ENCODE assay signal across 24 cellular contexts in the genomic region with DNA sequence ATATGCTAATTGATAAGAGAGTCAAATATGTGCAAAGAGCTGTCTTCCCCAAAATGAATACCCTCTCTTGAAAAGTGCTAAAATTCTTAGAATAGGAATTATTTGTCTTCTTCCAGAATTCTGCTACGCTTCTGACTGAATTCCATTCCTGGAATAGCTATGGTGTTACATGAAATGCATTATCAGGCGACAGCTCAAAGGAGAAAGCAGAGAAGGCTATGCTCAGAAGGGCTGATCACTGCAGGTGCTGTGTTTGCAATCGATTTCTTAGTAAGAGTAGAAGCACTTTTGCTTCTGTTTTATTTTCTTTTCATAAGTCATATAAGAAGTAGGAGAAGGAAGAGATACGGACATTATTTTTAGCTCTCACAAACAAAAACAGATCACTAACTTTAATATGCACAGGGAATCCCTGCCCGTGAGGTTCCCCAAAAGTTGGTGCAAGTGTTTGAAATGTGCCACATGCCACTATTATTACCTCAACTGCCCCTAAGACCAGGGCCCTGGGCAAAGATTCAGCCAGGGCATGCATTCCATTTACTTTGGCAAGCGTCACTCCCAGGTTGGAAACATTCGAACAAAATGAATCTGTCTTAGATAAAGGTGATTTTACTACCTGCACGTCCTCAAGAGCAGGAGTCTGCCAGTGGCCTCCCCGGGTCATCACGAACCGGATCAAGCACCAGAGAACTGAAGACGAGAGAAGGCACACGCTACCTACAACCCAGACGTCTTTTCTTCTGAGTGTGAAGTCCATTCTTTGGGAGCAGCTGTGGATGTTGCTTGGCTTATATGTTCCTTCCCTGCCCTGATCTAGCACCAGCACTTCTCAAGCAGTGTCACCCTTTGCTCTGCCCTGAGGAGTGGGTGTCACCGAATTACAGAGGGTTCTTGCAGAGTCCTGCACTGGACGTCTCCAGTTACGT. TPM values are rescaled to one million over a fixed set of nuclear protein-coding genes. Genes with fewer than 3 reads are reported as not detected.
DNase-seq lines count a peak whose midpoint lies in the region; ATAC-seq and TF ChIP-seq lines count a peak whose summit lies in the region.
"Had no signal": no experiment of that assay in that cellular context is flagged by ENCODE, and none has a peak within 500 bp of the region (broad histone marks: within the 10 kb centered on the region; RNA-seq: fewer than 3 reads in every experiment).

No MANE protein-coding gene starts in this region.

- no peak overlapping the region for H3K14ac ChIP-seq in neuronal stem cell (ENCODE audit: low read length)

- H2BK120ac ChIP-seq in neuronal stem cell (ENCODE audit: low read depth, low read length), result no peak overlapping the region

- H2BK5ac ChIP-seq in neuronal stem cell (ENCODE audit: low read length), result no peak overlapping the region

- no peaks in the 10 kb centered on the region for H3K9me3 ChIP-seq in right atrium auricular region
- no peaks in the 10 kb centered on the region for H3K9me3 ChIP-seq in neural progenitor cell (ENCODE audit: low read depth)
- no peaks in the 10 kb centered on the region for H3K9me3 ChIP-seq in neuronal stem cell (replicated peaks in 1 of 2; ENCODE audit: control insufficient read depth in 2 of 2, insufficient read depth in 1 of 2, low read depth in 1 of 2, low read length in 2 of 2)
- H3K9me3 ChIP-seq: suprapubic skin had no signal

- WGBS in neuronal stem cell (ENCODE audit: extremely low coverage in 2 of 2, insufficient read length in 2 of 2, insufficient replicate concordance in 1 of 2), 2 donors, result no CpG with 5 or more reads among the region's 17 CpGs

- H3K27ac Mint-ChIP-seq in GM23338 (no peak overlapping the region), neural progenitor cell (peak overlapping the region; percentile 44)
- H3K27ac Mint-ChIP-seq: activated CD4-positive, alpha-beta T cell treated with anti-CD3 and anti-CD28 coated beads, Interleukin-2, amount 10 ng/mL, durations not matched to agents 24 days and 14 days; activated naive CD8-positive, alpha-beta T cell treated with anti-CD3 and anti-CD28 coated beads, Interleukin-2, amount 50 U/mL, for 24 hours; B cell; naive thymus-derived CD8-positive, alpha-beta T cell; stimulated activated naive B cell treated with anti-CD40 and anti-IgM and Interleukin-4, amounts not matched to agents 10 μg/mL and 1 μg/mL and 100 μg/mL, for 72 hours; T-helper 2 cell treated with Interferon-gamma antibody and Interleukin-4, amounts not matched to agents 5 μg/mL and 100 μg/mL, for 36 hours had no signal

- no peak overlapping the region for H3K18ac ChIP-seq in neuronal stem cell (ENCODE audit: low read length)

- H3K4me3 ChIP-seq in GM23338, result no peak overlapping the region
- H3K4me3 ChIP-seq in dorsolateral prefrontal cortex, result peak overlapping the region in 35 of 59 donors; percentile 8 to 49 (median 29)
- peak overlapping the region; percentile 23 to 36 for H3K4me3 ChIP-seq in right atrium auricular region
- no peak overlapping the region for H3K4me3 ChIP-seq in neural progenitor cell
- H3K4me3 ChIP-seq in neuronal stem cell (ENCODE audit: low read length in 2 of 2), result no peak overlapping the region
- H3K4me3 ChIP-seq: suprapubic skin had no signal

- no peak for DNase-seq in GM23338 (ENCODE audit: low spot score)
- DNase-seq in dorsolateral prefrontal cortex, result peak in 1 of 10 donors; percentile 18
- no peak for DNase-seq in right atrium auricular region (ENCODE audit: low spot score)
- DNase-seq in neural progenitor cell (ENCODE audit: low spot score), result no peak
- DNase-seq in neuronal stem cell (ENCODE audit: low spot score), result no peak
- DNase-seq in DMS114 treated with DMSO at 0.1 percent for 48 hours (lab: John Stamatoyannopoulos, UW; ENCODE audit: unreplicated experiment), result no peak
- DNase-seq: activated CD4-positive, alpha-beta T cell treated with anti-CD3 and anti-CD28 coated beads, Interleukin-2, amount 10 ng/mL, durations not matched to agents 24 days and 14 days; activated gamma-delta T cell treated with Interleukin-2 at 50 U/mL for 16 hours; activated naive CD8-positive, alpha-beta T cell treated with anti-CD3 and anti-CD28 coated beads, Interleukin-2, amount 50 U/mL, for 24 hours; activated T-cell treated with anti-CD3 and anti-CD28 coated beads, Interleukin-2, amount 50 U/mL, for 4 hours; effector CD4-positive, alpha-beta T cell; H9; naive thymus-derived CD8-positive, alpha-beta T cell; NCI-H1436; stimulated activated CD4-positive, alpha-beta T cell treated with anti-CD3 and anti-CD28 coated beads, Interleukin-15, amount 100 ng/mL, for 24 hours; stimulated activated naive B cell treated with anti-CD40 and anti-IgM and Interleukin-4, amounts not matched to agents 10 μg/mL and 1 μg/mL and 100 μg/mL, for 72 hours; WERI-Rb-1 had no signal

- H3K36me3 Mint-ChIP-seq in GM23338 (ENCODE audit: low read depth) (no peaks in the 10 kb centered on the region), neural progenitor cell (no peaks in the 10 kb centered on the region)
- H3K36me3 Mint-ChIP-seq: stimulated activated naive B cell treated with anti-CD40 and anti-IgM and Interleukin-4, amounts not matched to agents 10 μg/mL and 1 μg/mL and 100 μg/mL, for 72 hours had no signal

- H4K20me1 ChIP-seq in GM23338 (replicated peaks; ENCODE audit: insufficient read depth), result no peaks in the 10 kb centered on the region
- H4K20me1 ChIP-seq in neural progenitor cell (ENCODE audit: low read depth), result no peaks in the 10 kb centered on the region

- no peak overlapping the region for H4K8ac ChIP-seq in neuronal stem cell (ENCODE audit: low read depth, low read length)

- H3K27me3 Mint-ChIP-seq in GM23338 (ENCODE audit: insufficient read depth, low read depth, poor library complexity), result peaks cover 4% of the 10 kb centered on the region
- H3K27me3 Mint-ChIP-seq in neural progenitor cell (ENCODE audit: insufficient read depth, low read depth), result peaks cover 24% of the 10 kb centered on the region
- H3K27me3 Mint-ChIP-seq: activated naive CD8-positive, alpha-beta T cell treated with anti-CD3 and anti-CD28 coated beads, Interleukin-2, amount 50 U/mL, for 24 hours; naive thymus-derived CD8-positive, alpha-beta T cell; stimulated activated naive B cell treated with anti-CD40 and anti-IgM and Interleukin-4, amounts not matched to agents 10 μg/mL and 1 μg/mL and 100 μg/mL, for 72 hours had no signal

- no peaks in the 10 kb centered on the region for H3K79me2 ChIP-seq in GM23338 (replicated peaks; ENCODE audit: insufficient read depth)
- no peaks in the 10 kb centered on the region for H3K79me2 ChIP-seq in neural progenitor cell (ENCODE audit: low read depth)
- H3K79me2 ChIP-seq: parathyroid adenoma had no signal

- H4K91ac ChIP-seq in neuronal stem cell (ENCODE audit: low read depth, low read length, poor library complexity), result no peak overlapping the region

- H2AK5ac ChIP-seq in neuronal stem cell (ENCODE audit: low read depth, low read length), result no peak overlapping the region

- H3K9me3 Mint-ChIP-seq in GM23338, result no peaks in the 10 kb centered on the region
- H3K9me3 Mint-ChIP-seq in neural progenitor cell, result no peaks in the 10 kb centered on the region
- H3K9me3 Mint-ChIP-seq: activated CD4-positive, alpha-beta T cell treated with anti-CD3 and anti-CD28 coated beads, Interleukin-2, amount 10 ng/mL, durations not matched to agents 24 days and 14 days; activated naive CD8-positive, alpha-beta T cell treated with anti-CD3 and anti-CD28 coated beads, Interleukin-2, amount 50 U/mL, for 24 hours; activated T-cell treated with anti-CD3 and anti-CD28 coated beads, Interleukin-2, amount 50 U/mL, for 4 hours; H9; naive thymus-derived CD8-positive, alpha-beta T cell; stimulated activated naive B cell treated with anti-CD40 and anti-IgM and Interleukin-4, amounts not matched to agents 10 μg/mL and 1 μg/mL and 100 μg/mL, for 72 hours; T-helper 2 cell treated with Interferon-gamma antibody and Interleukin-4, amounts not matched to agents 5 μg/mL and 100 μg/mL, for 36 hours had no signal

- no peaks in the 10 kb centered on the region for H3F3A ChIP-seq in GM23338 (replicated peaks; ENCODE audit: low read depth)
- H3F3A ChIP-seq in neural progenitor cell (ENCODE audit: low read depth), result peaks cover 14% of the 10 kb centered on the region

- intact Hi-C loops in dorsolateral prefrontal cortex (cut with DNase I), result loop anchor here in 1 of 2 donors (10.0 kb wide), 1 partner anchor 1149 kb away; no protein-coding TSS in a partner anchor

- H3K9me2 ChIP-seq in GM23338 (ENCODE audit: insufficient read depth), result no peaks in the 10 kb centered on the region; the same call in 1 of the 2 replicates

- H3K4ac ChIP-seq in neuronal stem cell (ENCODE audit: low read length), result no peak overlapping the region

- no peaks in the 10 kb centered on the region for H3K36me3 ChIP-seq in GM23338 (ENCODE audit: insufficient read depth)
- no peaks in the 10 kb centered on the region for H3K36me3 ChIP-seq in right atrium auricular region
- H3K36me3 ChIP-seq in neural progenitor cell, result no peaks in the 10 kb centered on the region
- H3K36me3 ChIP-seq in neuronal stem cell (replicated peaks in 1 of 2; ENCODE audit: control insufficient read depth in 2 of 2, insufficient read depth in 2 of 2, low read length in 2 of 2), result no peaks in the 10 kb centered on the region
- H3K36me3 ChIP-seq: suprapubic skin, WERI-Rb-1 had no signal

- no peak overlapping the region for H2BK15ac ChIP-seq in neuronal stem cell (ENCODE audit: low read length)

- no peaks in the 10 kb centered on the region for H3K4me1 ChIP-seq in GM23338 (ENCODE audit: insufficient read depth)
- peaks cover 0 to 11% of the 10 kb centered on the region in 2 donors for H3K4me1 ChIP-seq in right atrium auricular region
- H3K4me1 ChIP-seq in neural progenitor cell, result peaks cover 28% of the 10 kb centered on the region
- peaks cover 12 to 18% of the 10 kb centered on the region in 2 donors for H3K4me1 ChIP-seq in neuronal stem cell (ENCODE audit: control insufficient read depth in 2 of 2, insufficient read depth in 1 of 2, low read depth in 1 of 2, low read length in 2 of 2)
- H3K4me1 ChIP-seq: parathyroid adenoma, suprapubic skin had no signal

- TF ChIP-seq CTCF in GM23338 (conservative IDR thresholded peaks at IDR 0.05; ENCODE audit: low read depth in 2 of 2) (no peak), dorsolateral prefrontal cortex (IDR thresholded peaks at IDR 0.05 in 54 of 56, conservative IDR thresholded peaks at IDR 0.05 in 2 of 56; ENCODE audit: low read depth in 1 of 56, partially characterized antibody in 56 of 56) (no peak), right atrium auricular region (IDR thresholded peaks at IDR 0.05) (no peak), neural progenitor cell (IDR thresholded peaks at IDR 0.05) (no peak)

- H3K9ac ChIP-seq in neural progenitor cell, result no peak overlapping the region
- H3K9ac ChIP-seq in neuronal stem cell (ENCODE audit: low read depth, low read length, poor library complexity), result no peak overlapping the region
- H3K9ac ChIP-seq: parathyroid adenoma had no signal

- no peak overlapping the region for H2BK12ac ChIP-seq in neuronal stem cell (ENCODE audit: low read length)

- ATAC-seq in GM23338 (no peak; the same call in 2 of the 3 replicates), HG03521 (IDR thresholded peaks at IDR 0.05; ENCODE audit: unreplicated experiment) (no peak), GM21447 (IDR thresholded peaks at IDR 0.05; ENCODE audit: unreplicated experiment) (no peak)
- ATAC-seq: activated naive CD8-positive, alpha-beta T cell treated with anti-CD3 and anti-CD28 coated beads, Interleukin-2, amount 50 U/mL, for 24 hours; activated T-cell treated with anti-CD3 and anti-CD28 coated beads, Interleukin-2, amount 50 U/mL, for 4 hours; naive thymus-derived CD8-positive, alpha-beta T cell; sciatic nerve; stimulated activated naive B cell treated with anti-CD40 and anti-IgM and Interleukin-4, amounts not matched to agents 10 μg/mL and 1 μg/mL and 100 μg/mL, for 72 hours had no signal

- no peaks in the 10 kb centered on the region for H3K27me3 ChIP-seq in GM23338 (ENCODE audit: insufficient read depth)
- H3K27me3 ChIP-seq in dorsolateral prefrontal cortex, result no peaks in the 10 kb centered on the region
- H3K27me3 ChIP-seq in right atrium auricular region, result no peaks in the 10 kb centered on the region
- no peaks in the 10 kb centered on the region for H3K27me3 ChIP-seq in neural progenitor cell
- no peaks in the 10 kb centered on the region for H3K27me3 ChIP-seq in neuronal stem cell (ENCODE audit: control insufficient read depth in 3 of 3, insufficient read depth in 3 of 3, low read depth in 1 of 3, low read length in 3 of 3)
- H3K27me3 ChIP-seq: suprapubic skin had no signal

- H3K4me2 ChIP-seq in GM23338 (no peak overlapping the region), neural progenitor cell (no peak overlapping the region), neuronal stem cell (ENCODE audit: insufficient read depth, low read length, poor library complexity, severe bottlenecking) (no peak overlapping the region)

- no peak overlapping the region for H3K23ac ChIP-seq in neuronal stem cell (ENCODE audit: low read depth, low read length, poor library complexity)

- peak overlapping the region; percentile 69 for H2AFZ ChIP-seq in GM23338
- H2AFZ ChIP-seq in neural progenitor cell (replicated peaks), result no peak overlapping the region
- no peak overlapping the region for H2AFZ ChIP-seq in neuronal stem cell (ENCODE audit: low read length)
- H2AFZ ChIP-seq: parathyroid adenoma had no signal

- H3K79me1 ChIP-seq in neuronal stem cell (ENCODE audit: low read depth, low read length), result no peaks in the 10 kb centered on the region

- no peak overlapping the region for H3K27ac ChIP-seq in GM23338 (ENCODE audit: low read depth)
- H3K27ac ChIP-seq in dorsolateral prefrontal cortex, result peak overlapping the region in 4 of 59 donors; percentile 12 to 89 (median 30)
- peak overlapping the region; percentile 70 to 85 for H3K27ac ChIP-seq in right atrium auricular region
- no peak overlapping the region for H3K27ac ChIP-seq in neural progenitor cell
- no peak overlapping the region for H3K27ac ChIP-seq in neuronal stem cell (replicated peaks; ENCODE audit: low read length)
- H3K27ac ChIP-seq: parathyroid adenoma, suprapubic skin, WERI-Rb-1 had no signal

- H3K4me1 Mint-ChIP-seq in GM23338, result peaks cover 17% of the 10 kb centered on the region
- H3K4me1 Mint-ChIP-seq in neural progenitor cell, result peaks cover 72% of the 10 kb centered on the region
- H3K4me1 Mint-ChIP-seq: activated CD4-positive, alpha-beta T cell treated with anti-CD3 and anti-CD28 coated beads, Interleukin-2, amount 10 ng/mL, durations not matched to agents 24 days and 14 days; B cell; naive thymus-derived CD8-positive, alpha-beta T cell; stimulated activated naive B cell treated with anti-CD40 and anti-IgM and Interleukin-4, amounts not matched to agents 10 μg/mL and 1 μg/mL and 100 μg/mL, for 72 hours had no signal

- H3K4me3 Mint-ChIP-seq in GM23338 (no peak overlapping the region), neural progenitor cell (no peak overlapping the region)
- H3K4me3 Mint-ChIP-seq: activated CD4-positive, alpha-beta T cell treated with anti-CD3 and anti-CD28 coated beads, Interleukin-2, amount 10 ng/mL, durations not matched to agents 24 days and 14 days; activated naive CD8-positive, alpha-beta T cell treated with anti-CD3 and anti-CD28 coated beads, Interleukin-2, amount 50 U/mL, for 24 hours; activated T-cell treated with anti-CD3 and anti-CD28 coated beads, Interleukin-2, amount 50 U/mL, for 4 hours; B cell; H9; naive thymus-derived CD8-positive, alpha-beta T cell; stimulated activated naive B cell treated with anti-CD40 and anti-IgM and Interleukin-4, amounts not matched to agents 10 μg/mL and 1 μg/mL and 100 μg/mL, for 72 hours; T-helper 2 cell treated with Interferon-gamma antibody and Interleukin-4, amounts not matched to agents 5 μg/mL and 100 μg/mL, for 36 hours had no signal

RNA-seq across cellular contexts. Expression of gene MYLK4, which starts 7.2 kb away (rescaled TPM):
- total RNA-seq in GM23338 (2014; rRNA removed; shearing (Covaris generic)), result 0.12 and 0.17 TPM in 2 replicates
- polyA plus RNA-seq in GM23338 (2016; fragmentation: Nextera tagmentation; extraction: Ambion mirVana), result 0.03 TPM in 2 replicates
- total RNA-seq in dorsolateral prefrontal cortex (1 to 10 TPM in 119 of 120 experiments, under 1 TPM in 1; 0.46 to 3.4 (median 2.0) TPM), right atrium auricular region (1 to 10 TPM; 1.0 to 3.6 TPM), neural progenitor cell (ENCODE audit: low replicate concordance) (0.25 TPM in 1 of 2 replicates, not detected in the other)
- 0.07 TPM for polyA plus RNA-seq in neuronal stem cell (2013, experiment 1 of 2)
- 0.08 TPM for polyA plus RNA-seq in neuronal stem cell (2013, experiment 2 of 2)

RNA-seq across cellular contexts. Expression of gene WRNIP1, which starts 21.6 kb away (rescaled TPM):
- 50.4 and 66.0 TPM in 2 replicates for total RNA-seq in GM23338 (2014; rRNA removed; shearing (Covaris generic))
- polyA plus RNA-seq in GM23338 (2016; fragmentation: Nextera tagmentation; extraction: Ambion mirVana), result 27.6 and 34.8 TPM in 2 replicates
- 10 to 100 TPM; 32.1 to 60.1 (median 47.7) TPM for total RNA-seq in dorsolateral prefrontal cortex
- total RNA-seq in right atrium auricular region, result 10 to 100 TPM; 51.9 to 53.5 TPM
- total RNA-seq in neural progenitor cell (ENCODE audit: low replicate concordance), result 25.3 and 34.5 TPM in 2 replicates
- polyA plus RNA-seq in neuronal stem cell (2013, experiment 1 of 2), result 24.6 TPM
- polyA plus RNA-seq in neuronal stem cell (2013, experiment 2 of 2), result 24.2 TPM

Comparison
In these comparisons a context has a peak if more than half of its experiments do, and no peak if none do; other contexts are left out.
1. H3K27ac ChIP-seq: peak in right atrium auricular region (2 of 2); none in GM23338 (single experiment), neural progenitor cell (single experiment) and neuronal stem cell (single experiment).
2. H3K4me3 ChIP-seq: peak in dorsolateral prefrontal cortex (35 of 59) and right atrium auricular region (2 of 2); none in GM23338 (single experiment), neural progenitor cell (single experiment) and neuronal stem cell (0 of 2).